Comparison of ENCODE assay signal across 12 cellular contexts in the genomic region with DNA sequence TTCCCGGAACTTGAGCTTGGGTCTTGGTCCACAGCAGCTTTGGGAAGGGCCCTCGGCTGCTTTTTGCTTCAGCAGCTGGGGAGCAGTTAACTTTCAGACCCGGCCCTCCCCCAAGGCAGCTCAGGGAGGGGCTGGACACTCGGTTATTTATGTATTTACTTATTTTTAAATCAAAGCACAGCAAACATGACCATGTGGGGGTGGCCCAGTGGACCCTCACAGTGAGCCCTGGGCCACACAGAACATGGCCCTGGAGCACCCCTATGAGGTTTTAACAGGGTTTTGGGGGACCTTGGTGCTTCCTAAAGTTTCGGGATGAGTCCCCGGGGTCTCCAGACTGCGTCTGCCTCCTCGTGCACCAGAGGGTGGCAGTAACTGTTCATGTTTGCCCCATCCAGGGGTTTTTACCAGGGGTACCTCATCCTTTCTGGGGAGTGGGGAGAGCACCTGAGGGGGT. TPM values are rescaled to one million over a fixed set of nuclear protein-coding genes. Genes with fewer than 3 reads are reported as not detected.
DNase-seq lines count a peak whose midpoint lies in the region; ATAC-seq and TF ChIP-seq lines count a peak whose summit lies in the region.
"Had no signal": no experiment of that assay in that cellular context is flagged by ENCODE, and none has a peak within 500 bp of the region (broad histone marks: within the 10 kb centered on the region; RNA-seq: fewer than 3 reads in every experiment).

No MANE protein-coding gene starts in this region.

- CTCF ChIA-PET in OCI-LY7 (lab: Charles Lee; ENCODE audit: unreplicated experiment), result no interaction called here
- CTCF ChIA-PET in CD4-positive, alpha-beta T cell (lab: Charles Lee), result no interaction called here

- H3K79me2 ChIP-seq in OCI-LY7 (ENCODE audit: insufficient read depth, low read depth, low read length), result no peaks in the 10 kb centered on the region

- no peak overlapping the region for H2AFZ ChIP-seq in OCI-LY7 (ENCODE audit: low read length)

- H3K27ac ChIP-seq in OCI-LY7 (ENCODE audit: low read depth, low read length, poor library complexity, severe bottlenecking) (no peak overlapping the region), suprapubic skin (no peak overlapping the region), esophagus squamous epithelium (no peak overlapping the region)
- H3K27ac ChIP-seq in CD4-positive, alpha-beta T cell (ENCODE audit: low read depth, low read length), result no peak overlapping the region
- H3K27ac ChIP-seq: BLaER1 treated with 17β-estradiol and CSF1 and Interleukin-3, amounts not matched to agents 10 nM and 100 nM had no signal

- H3K27ac Mint-ChIP-seq in activated naive CD8-positive, alpha-beta T cell treated with anti-CD3 and anti-CD28 coated beads, Interleukin-2, amount 10 ng/mL, durations not matched to agents 7 days and 5 days, result no peak overlapping the region
- H3K27ac Mint-ChIP-seq in activated naive CD8-positive, alpha-beta T cell treated with anti-CD3 and anti-CD28 coated beads, Interleukin-2, amount 50 U/mL, for 24 hours, result no peak overlapping the region
- H3K27ac Mint-ChIP-seq in CD4-positive, alpha-beta T cell, result no peak overlapping the region

- intact Hi-C loops in OCI-LY7 (cut with micrococcal nuclease; ENCODE audit: unreplicated experiment), result no loop called here
- intact Hi-C loops in left ventricle myocardium superior (cut with micrococcal nuclease), result no loop called here
- intact Hi-C loops in esophagus squamous epithelium (cut with DNase I), result no loop called here
- intact Hi-C loops in CD4-positive, alpha-beta T cell (cut with DNase I, micrococcal nuclease), result no loop called here

- no peaks in the 10 kb centered on the region for H3K4me1 ChIP-seq in OCI-LY7 (ENCODE audit: insufficient read depth, low read length, poor library complexity, severe bottlenecking)
- H3K4me1 ChIP-seq in suprapubic skin, result no peaks in the 10 kb centered on the region
- H3K4me1 ChIP-seq in esophagus squamous epithelium, result no peaks in the 10 kb centered on the region

- H3K4me2 ChIP-seq in OCI-LY7 (ENCODE audit: low read length), result no peak overlapping the region
- H3K4me2 ChIP-seq: BLaER1 treated with 17β-estradiol and CSF1 and Interleukin-3, amounts not matched to agents 10 nM and 100 nM had no signal

- ATAC-seq in activated naive CD8-positive, alpha-beta T cell treated with anti-CD3 and anti-CD28 coated beads, Interleukin-2, amount 10 ng/mL, durations not matched to agents 7 days and 5 days (ENCODE audit: low read depth), result no peak
- ATAC-seq in activated naive CD8-positive, alpha-beta T cell treated with anti-CD3 and anti-CD28 coated beads, Interleukin-2, amount 50 U/mL, for 24 hours, result no peak
- no peak for ATAC-seq in left ventricle myocardium superior
- no peak for ATAC-seq in CD4-positive, alpha-beta T cell (ENCODE audit: poor library complexity)
- ATAC-seq: mucosa of descending colon had no signal

- H3K27me3 ChIP-seq in suprapubic skin (peaks cover 20% of the 10 kb centered on the region), esophagus squamous epithelium (peaks cover 0 to 53% (median 0%) of the 10 kb centered on the region in 4 donors)
- peaks cover 6% of the 10 kb centered on the region for H3K27me3 ChIP-seq in CD4-positive, alpha-beta T cell (ENCODE audit: control insufficient read depth, insufficient read depth, low read length)

- BruUV-seq in OCI-LY7 (replicated peaks; lab: Mats Ljungman, UMichigan), result no TSS peak

- no peaks in the 10 kb centered on the region for H3K36me3 Mint-ChIP-seq in activated naive CD8-positive, alpha-beta T cell treated with anti-CD3 and anti-CD28 coated beads, Interleukin-2, amount 10 ng/mL, durations not matched to agents 7 days and 5 days
- no peaks in the 10 kb centered on the region for H3K36me3 Mint-ChIP-seq in activated naive CD8-positive, alpha-beta T cell treated with anti-CD3 and anti-CD28 coated beads, Interleukin-2, amount 50 U/mL, for 24 hours (ENCODE audit: low read depth)
- H3K36me3 Mint-ChIP-seq in CD4-positive, alpha-beta T cell (ENCODE audit: low read depth), result no peaks in the 10 kb centered on the region

- no peak overlapping the region for H3K4me3 Mint-ChIP-seq in activated naive CD8-positive, alpha-beta T cell treated with anti-CD3 and anti-CD28 coated beads, Interleukin-2, amount 10 ng/mL, durations not matched to agents 7 days and 5 days
- no peak overlapping the region for H3K4me3 Mint-ChIP-seq in activated naive CD8-positive, alpha-beta T cell treated with anti-CD3 and anti-CD28 coated beads, Interleukin-2, amount 50 U/mL, for 24 hours
- no peak overlapping the region for H3K4me3 Mint-ChIP-seq in CD4-positive, alpha-beta T cell
- H3K4me3 Mint-ChIP-seq: central memory CD8-positive, alpha-beta T cell had no signal

- H3K9me3 Mint-ChIP-seq in activated naive CD8-positive, alpha-beta T cell treated with anti-CD3 and anti-CD28 coated beads, Interleukin-2, amount 10 ng/mL, durations not matched to agents 7 days and 5 days, result no peaks in the 10 kb centered on the region
- no peaks in the 10 kb centered on the region for H3K9me3 Mint-ChIP-seq in activated naive CD8-positive, alpha-beta T cell treated with anti-CD3 and anti-CD28 coated beads, Interleukin-2, amount 50 U/mL, for 24 hours
- no peaks in the 10 kb centered on the region for H3K9me3 Mint-ChIP-seq in CD4-positive, alpha-beta T cell
- H3K9me3 Mint-ChIP-seq: central memory CD8-positive, alpha-beta T cell had no signal

- H4K20me1 ChIP-seq in OCI-LY7 (ENCODE audit: insufficient read depth, low read length), result no peaks in the 10 kb centered on the region

- no peaks in the 10 kb centered on the region for H3K9me2 ChIP-seq in OCI-LY7 (ENCODE audit: insufficient read depth, low read length)

- H3K4me1 Mint-ChIP-seq in activated naive CD8-positive, alpha-beta T cell treated with anti-CD3 and anti-CD28 coated beads, Interleukin-2, amount 10 ng/mL, durations not matched to agents 7 days and 5 days, result no peaks in the 10 kb centered on the region
- H3K4me1 Mint-ChIP-seq in activated naive CD8-positive, alpha-beta T cell treated with anti-CD3 and anti-CD28 coated beads, Interleukin-2, amount 50 U/mL, for 24 hours, result no peaks in the 10 kb centered on the region
- H3K4me1 Mint-ChIP-seq in CD4-positive, alpha-beta T cell (ENCODE audit: low read depth), result no peaks in the 10 kb centered on the region
- H3K4me1 Mint-ChIP-seq: central memory CD8-positive, alpha-beta T cell had no signal

- TF ChIP-seq EP300 in suprapubic skin (IDR thresholded peaks at IDR 0.05), result no peak

- no peaks in the 10 kb centered on the region for H3K9me3 ChIP-seq in OCI-LY7 (ENCODE audit: low read length)
- H3K9me3 ChIP-seq in suprapubic skin, result no peaks in the 10 kb centered on the region
- H3K9me3 ChIP-seq in esophagus squamous epithelium, result no peaks in the 10 kb centered on the region
- H3K9me3 ChIP-seq in CD4-positive, alpha-beta T cell (ENCODE audit: control insufficient read depth, low read length), result no peaks in the 10 kb centered on the region
- H3K9me3 ChIP-seq: BLaER1 treated with 17β-estradiol and CSF1 and Interleukin-3, amounts not matched to agents 10 nM and 100 nM; mucosa of descending colon had no signal

- peak; percentile 24 for DNase-seq in activated naive CD8-positive, alpha-beta T cell treated with anti-CD3 and anti-CD28 coated beads, Interleukin-2, amount 10 ng/mL, durations not matched to agents 7 days and 5 days
- DNase-seq in activated naive CD8-positive, alpha-beta T cell treated with anti-CD3 and anti-CD28 coated beads, Interleukin-2, amount 50 U/mL, for 24 hours, result no peak
- peak; percentile 40 for DNase-seq in OCI-LY7 (ENCODE audit: low spot score)
- peak; percentile 11 for DNase-seq in left ventricle myocardium superior
- DNase-seq in suprapubic skin (ENCODE audit: low spot score in 2 of 2), result peak; percentile 48 to 63
- DNase-seq in esophagus squamous epithelium (lab: John Stamatoyannopoulos, UW), result no peak
- DNase-seq in effector CD4-positive, alpha-beta T cell, result no peak
- no peak for DNase-seq in CD4-positive, alpha-beta T cell
- DNase-seq: mucosa of descending colon, NCI-H1930 had no signal

- 35% methylated on average over 7 of the region's 8 CpGs for WGBS in suprapubic skin
- 29 to 38% methylated on average over 5 to 7 of the region's 8 CpGs for WGBS in esophagus squamous epithelium, 2 donors

- TF ChIP-seq POLR2A in suprapubic skin (IDR thresholded peaks at IDR 0.05) (no peak), esophagus squamous epithelium (IDR thresholded peaks at IDR 0.05) (no peak)

- H3K27me3 Mint-ChIP-seq in activated naive CD8-positive, alpha-beta T cell treated with anti-CD3 and anti-CD28 coated beads, Interleukin-2, amount 10 ng/mL, durations not matched to agents 7 days and 5 days, result peaks cover 5% of the 10 kb centered on the region
- H3K27me3 Mint-ChIP-seq in activated naive CD8-positive, alpha-beta T cell treated with anti-CD3 and anti-CD28 coated beads, Interleukin-2, amount 50 U/mL, for 24 hours, result peaks cover 3% of the 10 kb centered on the region
- H3K27me3 Mint-ChIP-seq in CD4-positive, alpha-beta T cell, result peaks cover 27% of the 10 kb centered on the region

- POLR2A ChIA-PET in activated naive CD8-positive, alpha-beta T cell treated with anti-CD3 and anti-CD28 coated beads, Interleukin-2, amount 10 ng/mL, durations not matched to agents 7 days and 5 days (lab: Charles Lee), result no interaction called here
- POLR2A ChIA-PET in OCI-LY7 (lab: Charles Lee), result no interaction called here
- POLR2A ChIA-PET in CD4-positive, alpha-beta T cell (lab: Charles Lee), result no interaction called here

- TF ChIP-seq CTCF in OCI-LY7 (conservative IDR thresholded peaks at IDR 0.05; ENCODE audit: low read length) (peak; percentile 73), suprapubic skin (IDR thresholded peaks at IDR 0.05) (no peak), esophagus squamous epithelium (IDR thresholded peaks at IDR 0.05) (no peak)
- TF ChIP-seq CTCF in CD4-positive, alpha-beta T cell (IDR thresholded peaks at IDR 0.05), result no peak

- H3K4me3 ChIP-seq in OCI-LY7 (ENCODE audit: low read depth, low read length, poor library complexity, severe bottlenecking) (no peak overlapping the region), suprapubic skin (no peak overlapping the region), esophagus squamous epithelium (no peak overlapping the region)
- H3K4me3 ChIP-seq: BLaER1 treated with 17β-estradiol and CSF1 and Interleukin-3, amounts not matched to agents 10 nM and 100 nM; mucosa of descending colon had no signal

- H3K36me3 ChIP-seq in OCI-LY7 (ENCODE audit: insufficient read depth, low read length) (no peaks in the 10 kb centered on the region), suprapubic skin (no peaks in the 10 kb centered on the region), esophagus squamous epithelium (no peaks in the 10 kb centered on the region)
- H3K36me3 ChIP-seq: BLaER1 treated with 17β-estradiol and CSF1 and Interleukin-3, amounts not matched to agents 10 nM and 100 nM had no signal

RNA-seq across cellular contexts. Expression of gene NPBWR2, which starts 26.6 kb away (rescaled TPM):
- total RNA-seq in activated naive CD8-positive, alpha-beta T cell treated with anti-CD3 and anti-CD28 coated beads, Interleukin-2, amount 10 ng/mL, durations not matched to agents 7 days and 5 days, result not detected
- not detected in 2 replicates for total RNA-seq in OCI-LY7 (2014; rRNA removed; shearing (Covaris generic))
- total RNA-seq in OCI-LY7 (2022) (not detected in 2 replicates), left ventricle myocardium superior (not detected), suprapubic skin (not detected), esophagus squamous epithelium (not detected)
- total RNA-seq in CD4-positive, alpha-beta T cell, result under 1 TPM; 0.38 to 0.47 TPM
- total RNA-seq: mucosa of descending colon had no signal

RNA-seq across cellular contexts. Expression of gene MYT1, which starts 30.3 kb away (rescaled TPM):
- total RNA-seq in activated naive CD8-positive, alpha-beta T cell treated with anti-CD3 and anti-CD28 coated beads, Interleukin-2, amount 10 ng/mL, durations not matched to agents 7 days and 5 days, result under 1 TPM in 1 of 2 experiments, not detected in 1; 0.06 TPM
- 0.31 and 0.32 TPM in 2 replicates for total RNA-seq in OCI-LY7 (2014; rRNA removed; shearing (Covaris generic))
- total RNA-seq in OCI-LY7 (2022), result 0.30 and 0.95 TPM in 2 replicates
- total RNA-seq in left ventricle myocardium superior, result 0.20 TPM
- under 1 TPM in 1 of 4 donors, not detected in 3; 0.34 TPM for total RNA-seq in suprapubic skin
- not detected for total RNA-seq in esophagus squamous epithelium
- 1 to 10 TPM in 1 of 2 experiments, not detected in 1; 1.0 TPM for total RNA-seq in CD4-positive, alpha-beta T cell

RNA-seq across cellular contexts. Expression of gene LKAAEAR1, which starts 49.8 kb away (rescaled TPM):
- total RNA-seq in activated naive CD8-positive, alpha-beta T cell treated with anti-CD3 and anti-CD28 coated beads, Interleukin-2, amount 10 ng/mL, durations not matched to agents 7 days and 5 days, result 1 to 10 TPM in 1 of 2 experiments, under 1 TPM in 1; 0.57 to 1.1 TPM
- not detected in 2 replicates for total RNA-seq in OCI-LY7 (2014; rRNA removed; shearing (Covaris generic))
- total RNA-seq in OCI-LY7 (2022), result not detected in 2 replicates
- total RNA-seq in left ventricle myocardium superior, result not detected
- total RNA-seq in suprapubic skin, result not detected
- not detected for total RNA-seq in esophagus squamous epithelium
- total RNA-seq in CD4-positive, alpha-beta T cell, result under 1 TPM; 0.30 to 0.39 TPM
- total RNA-seq: mucosa of descending colon had no signal

RNA-seq across cellular contexts. Expression of gene OPRL1, which starts 54.1 kb away (rescaled TPM):
- total RNA-seq in activated naive CD8-positive, alpha-beta T cell treated with anti-CD3 and anti-CD28 coated beads, Interleukin-2, amount 10 ng/mL, durations not matched to agents 7 days and 5 days, result 1 to 10 TPM; 1.8 to 2.6 TPM
- total RNA-seq in OCI-LY7 (2014; rRNA removed; shearing (Covaris generic)), result 4.8 and 6.4 TPM in 2 replicates
- total RNA-seq in OCI-LY7 (2022) (6.1 and 7.6 TPM in 2 replicates), left ventricle myocardium superior (0.27 TPM), suprapubic skin (under 1 TPM; 0.45 to 0.68 (median 0.52) TPM), esophagus squamous epithelium (under 1 TPM in 3 of 4 donors, not detected in 1; 0.34 to 0.91 (median 0.76) TPM)
- 1 to 10 TPM; 1.0 to 1.2 TPM for total RNA-seq in CD4-positive, alpha-beta T cell

RNA-seq across cellular contexts. Expression of gene RGS19, which starts 54.7 kb away (rescaled TPM):
- 100 to 1,000 TPM in 1 of 2 experiments, 10 to 100 TPM in 1; 95.1 to 106 TPM for total RNA-seq in activated naive CD8-positive, alpha-beta T cell treated with anti-CD3 and anti-CD28 coated beads, Interleukin-2, amount 10 ng/mL, durations not matched to agents 7 days and 5 days
- total RNA-seq in OCI-LY7 (2014; rRNA removed; shearing (Covaris generic)), result 85.5 and 106 TPM in 2 replicates
- total RNA-seq in OCI-LY7 (2022) (63.5 and 69.4 TPM in 2 replicates), left ventricle myocardium superior (5.4 TPM), suprapubic skin (10 to 100 TPM; 14.8 to 18.4 (median 16.2) TPM), esophagus squamous epithelium (10 to 100 TPM in 3 of 4 donors, 1 to 10 TPM in 1; 7.4 to 14.4 (median 11.0) TPM)
- 10 to 100 TPM in 1 of 2 experiments, 1 to 10 TPM in 1; 9.7 to 14.8 TPM for total RNA-seq in CD4-positive, alpha-beta T cell

Comparison
In these comparisons a context has a peak if more than half of its experiments do, and no peak if none do; other contexts are left out.
1. DNase-seq: peak in activated naive CD8-positive, alpha-beta T cell treated with anti-CD3 and anti-CD28 coated beads, Interleukin-2, amount 10 ng/mL, durations not matched to agents 7 days and 5 days (single experiment), OCI-LY7 (single experiment), left ventricle myocardium superior (single experiment) and suprapubic skin (2 of 2); none in activated naive CD8-positive, alpha-beta T cell treated with anti-CD3 and anti-CD28 coated beads, Interleukin-2, amount 50 U/mL, for 24 hours (single experiment), esophagus squamous epithelium (single experiment), effector CD4-positive, alpha-beta T cell (single experiment) and CD4-positive, alpha-beta T cell (0 of 10).